ENCODE assay signal across 1 cellular context in genomic region chr20:32623667-32624157, GRCh38.
A peak's percentile ranks its signal among the peaks of the same experiment; 100 is the strongest.
TF ChIP-seq lines count a peak whose summit lies in the region.

No MANE protein-coding gene starts in this region.

TF ChIP-seq in HepG2, 621 proteins besides CTCF, POLR2A, EP300 and RAD21 (continued from another document):
- TF ChIP-seq ZEB1 (IDR thresholded peaks at IDR 0.05; ENCODE audit: insufficient replicate concordance, low read depth) (peak; percentile 89), ZNF503 (CRISPR knock-in tag; IDR thresholded peaks at IDR 0.05) (no peak), GMEB2 (CRISPR knock-in tag; IDR thresholded peaks at IDR 0.05; ENCODE audit: low read depth) (no peak), ZNF619 (CRISPR knock-in tag; IDR thresholded peaks at IDR 0.05) (no peak), HNF1A (IDR thresholded peaks at IDR 0.05; ENCODE audit: low read depth) (no peak), HNF1A (CRISPR knock-in tag; IDR thresholded peaks at IDR 0.05; ENCODE audit: borderline replicate concordance) (no peak), FOSL1 (CRISPR knock-in tag; IDR thresholded peaks at IDR 0.05; ENCODE audit: borderline replicate concordance) (no peak), MEF2D (CRISPR knock-in tag; IDR thresholded peaks at IDR 0.05) (no peak), ELF1 (CRISPR knock-in tag; IDR thresholded peaks at IDR 0.05) (no peak), HNF4G (IDR thresholded peaks at IDR 0.05; ENCODE audit: borderline replicate concordance, low read depth, low read length) (no peak), HNF4G (CRISPR knock-in tag; IDR thresholded peaks at IDR 0.05; ENCODE audit: borderline replicate concordance, low read depth) (no peak), ZNF543 (CRISPR knock-in tag; IDR thresholded peaks at IDR 0.05) (no peak), ZNF12 (CRISPR knock-in tag; IDR thresholded peaks at IDR 0.05) (no peak), ZNF274 (CRISPR knock-in tag; IDR thresholded peaks at IDR 0.05) (no peak), ZFP82 (CRISPR knock-in tag; IDR thresholded peaks at IDR 0.05; ENCODE audit: borderline replicate concordance) (no peak), ZNF382 (CRISPR knock-in tag; IDR thresholded peaks at IDR 0.05; ENCODE audit: borderline replicate concordance) (no peak), STAG1 (CRISPR knock-in tag; IDR thresholded peaks at IDR 0.05) (peak; percentile 53; the same call in 1 of the 2 replicates), PATZ1 (CRISPR knock-in tag; IDR thresholded peaks at IDR 0.05) (peak; percentile 27; the same call in 1 of the 2 replicates), KAT2B (IDR thresholded peaks at IDR 0.05; ENCODE audit: borderline replicate concordance, low read depth, low read length) (no peak), KDM3A (CRISPR knock-in tag; IDR thresholded peaks at IDR 0.05; ENCODE audit: low read depth) (no peak), RBM39 (IDR thresholded peaks at IDR 0.05; ENCODE audit: low read depth, low read length, poor library complexity, severe bottlenecking) (no peak), SRY (CRISPR knock-in tag; IDR thresholded peaks at IDR 0.05) (no peak), ZFP90 (CRISPR knock-in tag; IDR thresholded peaks at IDR 0.05; ENCODE audit: borderline replicate concordance) (0 out of 2 replicates have a peak, but pooled peaks have one; percentile 32), RARA (CRISPR knock-in tag; IDR thresholded peaks at IDR 0.05) (peak; percentile 47; the same call in 1 of the 2 replicates), TCF12 (IDR thresholded peaks at IDR 0.05) (no peak), TCF12 (CRISPR knock-in tag; IDR thresholded peaks at IDR 0.05) (no peak), GPN1 (CRISPR knock-in tag; IDR thresholded peaks at IDR 0.05; ENCODE audit: borderline replicate concordance) (no peak), NR2F6 (IDR thresholded peaks at IDR 0.05) (peak; percentile 40; the same call in 1 of the 2 replicates), NR2F6 (CRISPR knock-in tag; IDR thresholded peaks at IDR 0.05) (peak; percentile 76), ATF4 (CRISPR knock-in tag; IDR thresholded peaks at IDR 0.05) (no peak), ZNF263 (CRISPR knock-in tag; IDR thresholded peaks at IDR 0.05) (peak; percentile 72; the same call in 1 of the 2 replicates), HBP1 (CRISPR knock-in tag; IDR thresholded peaks at IDR 0.05; ENCODE audit: low read depth) (no peak), ZBTB33 (CRISPR knock-in tag; IDR thresholded peaks at IDR 0.05) (peak; percentile 74)
